ENCODE assay signal across 10 cellular contexts in the genomic region with DNA sequence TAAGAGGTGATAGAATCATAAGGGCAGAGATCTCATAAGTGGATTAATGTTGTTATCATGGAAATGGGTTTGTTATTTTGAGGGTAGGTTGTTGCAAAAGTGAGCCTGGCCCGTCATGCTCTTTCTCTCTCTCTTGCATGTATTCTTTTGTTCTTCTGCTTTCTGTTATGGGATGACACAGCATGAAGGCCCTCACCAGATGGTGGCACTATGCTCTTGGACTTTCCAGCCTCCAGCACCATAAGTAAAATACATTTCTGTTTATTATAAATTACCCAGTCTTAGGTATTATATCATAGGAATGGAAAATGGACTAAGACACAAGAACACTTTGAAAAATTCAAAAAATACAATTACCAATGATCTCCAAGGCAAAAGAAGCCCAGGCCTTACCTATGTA.
DNase-seq lines count a peak whose midpoint lies in the region; ATAC-seq and TF ChIP-seq lines count a peak whose summit lies in the region.
"Had no signal": no experiment of that assay in that cellular context is flagged by ENCODE, and none has a peak within 500 bp of the region (broad histone marks: within the 10 kb centered on the region; RNA-seq: fewer than 3 reads in every experiment).

No MANE protein-coding gene starts in this region.

- intact Hi-C loops in activated T-helper 1 cell treated with anti-CD3 and anti-CD28 coated beads, Interleukin-12 subunit alpha, Interleukin-12 subunit beta, Interleukin-2, Interleukin-4 antibody, amounts not matched to agents 30 ng/mL and 10 ng/mL and 1 ng/mL, durations not matched to agents 14 hours and 24 hours and 36 hours (cut with micrococcal nuclease): loop anchor here (5.0 kb wide), 1 partner anchor 320 kb away; no protein-coding TSS in a partner anchor

- POLR2A ChIA-PET in GM10248 (lab: Yijun Ruan, JAX): no interaction called here

- H3K27ac Mint-ChIP-seq in activated T-helper 1 cell treated with anti-CD3 and anti-CD28 coated beads, Interleukin-12 subunit alpha, Interleukin-12 subunit beta, Interleukin-2, Interleukin-4 antibody, amounts not matched to agents 30 ng/mL and 10 ng/mL and 1 ng/mL, durations not matched to agents 14 hours and 24 hours and 36 hours: no peak overlapping the region
- H3K27ac Mint-ChIP-seq: activated CD4-positive, alpha-beta memory T cell treated with anti-CD3 and anti-CD28 coated beads for 36 hours; effector memory CD8-positive, alpha-beta T cell had no signal

- DNase-seq in ELR (ENCODE audit: low read depth) (peak; percentile 42), LoVo (ENCODE audit: low spot score) (peak; percentile 5), astrocyte of the spinal cord (ENCODE audit: low read depth, low spot score) (peak; percentile 28), lung microvascular endothelial cell (ENCODE audit: low read depth in 2 of 2) (peak; percentile 53 to 59), GM10248 (ENCODE audit: extremely low spot score) (no peak)
- no peak for DNase-seq in activated T-helper 1 cell treated with anti-CD3 and anti-CD28 coated beads, Interleukin-12 subunit alpha, Interleukin-12 subunit beta, Interleukin-2, Interleukin-4 antibody, amounts not matched to agents 30 ng/mL and 10 ng/mL and 1 ng/mL, durations not matched to agents 14 hours and 24 hours and 36 hours (ENCODE audit: low spot score)
- DNase-seq: activated CD4-positive, alpha-beta memory T cell treated with anti-CD3 and anti-CD28 coated beads for 36 hours; effector memory CD8-positive, alpha-beta T cell had no signal

- no peaks in the 10 kb centered on the region for H3K9me3 Mint-ChIP-seq in activated T-helper 1 cell treated with anti-CD3 and anti-CD28 coated beads, Interleukin-12 subunit alpha, Interleukin-12 subunit beta, Interleukin-2, Interleukin-4 antibody, amounts not matched to agents 30 ng/mL and 10 ng/mL and 1 ng/mL, durations not matched to agents 14 hours and 24 hours and 36 hours
- H3K9me3 Mint-ChIP-seq: activated CD4-positive, alpha-beta memory T cell treated with anti-CD3 and anti-CD28 coated beads for 36 hours; effector memory CD8-positive, alpha-beta T cell had no signal

- peak; percentile 50 for TF ChIP-seq CTCF in astrocyte of the spinal cord (IDR thresholded peaks at IDR 0.05; ENCODE audit: low read depth, low read length)
- TF ChIP-seq CTCF in GM10248 (IDR thresholded peaks at IDR 0.05; ENCODE audit: control extremely low read depth, extremely low read depth, low read depth, missing control alignments): no peak

- H3K4me1 Mint-ChIP-seq in activated T-helper 1 cell treated with anti-CD3 and anti-CD28 coated beads, Interleukin-12 subunit alpha, Interleukin-12 subunit beta, Interleukin-2, Interleukin-4 antibody, amounts not matched to agents 30 ng/mL and 10 ng/mL and 1 ng/mL, durations not matched to agents 14 hours and 24 hours and 36 hours (ENCODE audit: low read depth): no peaks in the 10 kb centered on the region

- no peak overlapping the region for H3K4me3 Mint-ChIP-seq in activated T-helper 1 cell treated with anti-CD3 and anti-CD28 coated beads, Interleukin-12 subunit alpha, Interleukin-12 subunit beta, Interleukin-2, Interleukin-4 antibody, amounts not matched to agents 30 ng/mL and 10 ng/mL and 1 ng/mL, durations not matched to agents 14 hours and 24 hours and 36 hours
- H3K4me3 Mint-ChIP-seq: activated CD4-positive, alpha-beta memory T cell treated with anti-CD3 and anti-CD28 coated beads for 36 hours; effector memory CD8-positive, alpha-beta T cell had no signal

- CTCF ChIA-PET in GM10248 (lab: Yijun Ruan, JAX): no interaction called here

- in situ Hi-C loops in astrocyte of the spinal cord (cut with HindIII; ENCODE audit: low sequenced_read_pairs): no loop called here

- no peaks in the 10 kb centered on the region for H3K36me3 Mint-ChIP-seq in activated T-helper 1 cell treated with anti-CD3 and anti-CD28 coated beads, Interleukin-12 subunit alpha, Interleukin-12 subunit beta, Interleukin-2, Interleukin-4 antibody, amounts not matched to agents 30 ng/mL and 10 ng/mL and 1 ng/mL, durations not matched to agents 14 hours and 24 hours and 36 hours (ENCODE audit: low read depth)
- H3K36me3 Mint-ChIP-seq: activated CD4-positive, alpha-beta memory T cell treated with anti-CD3 and anti-CD28 coated beads for 36 hours had no signal

- no peak overlapping the region for H3K4me3 ChIP-seq in astrocyte of the spinal cord (ENCODE audit: low read depth, low read length)

- ATAC-seq in GM19035 (IDR thresholded peaks at IDR 0.05; ENCODE audit: unreplicated experiment): no peak
- no peak for ATAC-seq in HG03159 (IDR thresholded peaks at IDR 0.05; ENCODE audit: unreplicated experiment)
- ATAC-seq: effector memory CD8-positive, alpha-beta T cell had no signal

- peaks cover 8% of the 10 kb centered on the region for H3K27me3 Mint-ChIP-seq in activated T-helper 1 cell treated with anti-CD3 and anti-CD28 coated beads, Interleukin-12 subunit alpha, Interleukin-12 subunit beta, Interleukin-2, Interleukin-4 antibody, amounts not matched to agents 30 ng/mL and 10 ng/mL and 1 ng/mL, durations not matched to agents 14 hours and 24 hours and 36 hours (ENCODE audit: insufficient read depth)

Comparison
In these comparisons a context has a peak if more than half of its experiments do, and no peak if none do; other contexts are left out.
1. DNase-seq: peak in ELR (single experiment), LoVo (single experiment), astrocyte of the spinal cord (single experiment) and lung microvascular endothelial cell (2 of 2); none in activated T-helper 1 cell treated with anti-CD3 and anti-CD28 coated beads, Interleukin-12 subunit alpha, Interleukin-12 subunit beta, Interleukin-2, Interleukin-4 antibody, amounts not matched to agents 30 ng/mL and 10 ng/mL and 1 ng/mL, durations not matched to agents 14 hours and 24 hours and 36 hours (single experiment) and GM10248 (single experiment).